In genomic region chr2:74496997-74497776, GRCh38 we compare ENCODE assay signal across 10 cellular contexts. TPM values are rescaled to one million over a fixed set of nuclear protein-coding genes. Genes with fewer than 3 reads are reported as not detected.
DNase-seq lines count a peak whose midpoint lies in the region; ATAC-seq and TF ChIP-seq lines count a peak whose summit lies in the region.
"Had no signal": no experiment of that assay in that cellular context is flagged by ENCODE, and none has a peak within 500 bp of the region (broad histone marks: within the 10 kb centered on the region; RNA-seq: fewer than 3 reads in every experiment).

No MANE protein-coding gene starts in this region.

- H3K36me3 ChIP-seq in CD4-positive, alpha-beta memory T cell (ENCODE audit: insufficient read depth, low read length): peaks cover 22% of the 10 kb centered on the region
- peaks cover 21% of the 10 kb centered on the region for H3K36me3 ChIP-seq in HUES64 (ENCODE audit: insufficient read depth, low read length)

- peaks cover 20% of the 10 kb centered on the region for H3K27me3 ChIP-seq in CD4-positive, alpha-beta memory T cell (ENCODE audit: insufficient read depth, low read length)
- peaks cover 74% of the 10 kb centered on the region for H3K27me3 ChIP-seq in HUES64 (ENCODE audit: insufficient read depth, low read length)

- ATAC-seq in natural killer cell (no peak), GM19397 (IDR thresholded peaks at IDR 0.05; ENCODE audit: unreplicated experiment) (no peak), HG03196 (IDR thresholded peaks at IDR 0.05; ENCODE audit: unreplicated experiment) (no peak)

- no peak for DNase-seq in CD4-positive, alpha-beta memory T cell
- DNase-seq in coronary artery (ENCODE audit: low spot score) (no peak), natural killer cell (no peak), SHP77 treated with DMSO at 0.1 percent for 48 hours (lab: John Stamatoyannopoulos, UW) (no peak), NCI-H82 treated with DMSO at 0.1 percent for 48 hours (lab: John Stamatoyannopoulos, UW; ENCODE audit: unreplicated experiment) (no peak)

- peaks cover 10 to 43% (median 22%) of the 10 kb centered on the region in 4 donors for H3K4me1 Mint-ChIP-seq in CD4-positive, alpha-beta memory T cell
- H3K4me1 Mint-ChIP-seq in natural killer cell: peaks cover 24 to 36% of the 10 kb centered on the region in 2 donors

- peak overlapping the region; percentile 70 to 96 (median 88) for H3K4me3 Mint-ChIP-seq in CD4-positive, alpha-beta memory T cell
- H3K4me3 Mint-ChIP-seq in natural killer cell: peak overlapping the region; percentile 90

- peaks cover 11 to 35% of the 10 kb centered on the region in 2 donors for H3K27me3 Mint-ChIP-seq in CD4-positive, alpha-beta memory T cell
- peaks cover 0 to 8% of the 10 kb centered on the region in 2 donors for H3K27me3 Mint-ChIP-seq in natural killer cell (ENCODE audit: low read depth in 2 of 2)

- H3K9me3 ChIP-seq in CD4-positive, alpha-beta memory T cell (ENCODE audit: control insufficient read depth in 1 of 2, low read length in 2 of 2): no peaks in the 10 kb centered on the region
- H3K9me3 ChIP-seq in HUES64 (ENCODE audit: insufficient read depth, low read depth, low read length): no peaks in the 10 kb centered on the region

- no peaks in the 10 kb centered on the region for H3K9me3 Mint-ChIP-seq in CD4-positive, alpha-beta memory T cell
- no peaks in the 10 kb centered on the region for H3K9me3 Mint-ChIP-seq in natural killer cell

- H3K36me3 Mint-ChIP-seq in CD4-positive, alpha-beta memory T cell: peaks cover 14 to 20% of the 10 kb centered on the region in 2 donors
- H3K36me3 Mint-ChIP-seq in natural killer cell: no peaks in the 10 kb centered on the region

- H3K4me1 ChIP-seq in CD4-positive, alpha-beta memory T cell (ENCODE audit: insufficient read depth, low read length): peaks cover 21% of the 10 kb centered on the region
- H3K4me1 ChIP-seq in HUES64 (ENCODE audit: insufficient read depth, low read length): peaks cover 15% of the 10 kb centered on the region

- intact Hi-C loops in CD4-positive, alpha-beta memory T cell (cut with micrococcal nuclease): no loop called here
- intact Hi-C loops in natural killer cell (cut with micrococcal nuclease): no loop called here

- peak overlapping the region in 1 of 2 donors; percentile 52 for H3K4me3 ChIP-seq in CD4-positive, alpha-beta memory T cell (ENCODE audit: low read length in 2 of 2)
- H3K4me3 ChIP-seq in HUES64 (ENCODE audit: low read length) (peak overlapping the region; percentile 46), coronary artery (peak overlapping the region; percentile 65)

- peak overlapping the region in 1 of 7 donors; percentile 31 for H3K27ac Mint-ChIP-seq in CD4-positive, alpha-beta memory T cell
- peak overlapping the region; percentile 30 to 81 for H3K27ac Mint-ChIP-seq in natural killer cell

- WGBS in HUES64: 73% methylated on average over 19 of the region's 19 CpGs

- POLR2A ChIA-PET in CD4-positive, alpha-beta memory T cell (lab: Charles Lee; ENCODE audit: partially characterized antibody): interaction anchor here (0.6 to 8.0 kb wide), 10 partner anchors 9 to 505 kb away, joined by 3 to 28 read pairs (median 4); partner anchors contain the start of genes CCDC142, MRPL53, PCGF1 and TTC31

- H3K27ac ChIP-seq in CD4-positive, alpha-beta memory T cell (ENCODE audit: low read depth, low read length): no peak overlapping the region
- H3K27ac ChIP-seq in HUES64 (ENCODE audit: low read depth, low read length): no peak overlapping the region
- no peak overlapping the region for H3K27ac ChIP-seq in coronary artery
- H3K27ac ChIP-seq: cardiac muscle cell, KMS-11 had no signal

- no peak overlapping the region for H3K9ac ChIP-seq in HUES64 (ENCODE audit: low read depth, low read length)
- H3K9ac ChIP-seq: KMS-11 had no signal

- no peak for TF ChIP-seq CTCF in coronary artery (IDR thresholded peaks at IDR 0.05)
- no peak for TF ChIP-seq CTCF in natural killer cell (IDR thresholded peaks at IDR 0.05)

- CTCF ChIA-PET in CD4-positive, alpha-beta memory T cell (lab: Charles Lee; ENCODE audit: partially characterized antibody): interaction anchor here (1.3 to 2.3 kb wide), 2 partner anchors 15 to 91 kb away, joined by 5 to 9 read pairs; partner anchors contain the start of genes CCDC142 and TTC31

RNA-seq across cellular contexts. Expression of gene LBX2, which starts 2.2 kb away (rescaled TPM):
- under 1 TPM in 1 of 2 experiments, not detected in 1; 0.30 TPM for total RNA-seq in CD4-positive, alpha-beta memory T cell
- under 1 TPM in 1 of 2 donors, not detected in 1; 0.23 TPM for polyA plus RNA-seq in CD4-positive, alpha-beta memory T cell
- polyA plus RNA-seq in HUES64 (2013, experiment 1 of 2): not detected
- not detected for polyA plus RNA-seq in HUES64 (2013, experiment 2 of 2)
- total RNA-seq in natural killer cell: 1 to 10 TPM; 1.7 to 1.9 (median 1.8) TPM
- polyA plus RNA-seq: cardiac muscle cell had no signal

RNA-seq across cellular contexts. Expression of gene PCGF1, which starts 10.3 kb away (rescaled TPM):
- 10 to 100 TPM; 31.1 to 42.2 TPM for total RNA-seq in CD4-positive, alpha-beta memory T cell
- 10 to 100 TPM; 10.4 to 16.7 TPM for polyA plus RNA-seq in CD4-positive, alpha-beta memory T cell
- polyA plus RNA-seq in HUES64 (2013, experiment 1 of 2): 12.3 TPM
- 9.4 TPM for polyA plus RNA-seq in HUES64 (2013, experiment 2 of 2)
- total RNA-seq in natural killer cell: 10 to 100 TPM; 22.9 to 35.9 (median 33.2) TPM

RNA-seq across cellular contexts. Expression of gene TTC31, which starts 14.3 kb away (rescaled TPM):
- 10 to 100 TPM; 43.7 to 46.9 TPM for total RNA-seq in CD4-positive, alpha-beta memory T cell
- 10 to 100 TPM; 17.0 to 19.2 TPM for polyA plus RNA-seq in CD4-positive, alpha-beta memory T cell
- polyA plus RNA-seq in HUES64 (2013, experiment 1 of 2): 15.6 TPM
- polyA plus RNA-seq in HUES64 (2013, experiment 2 of 2): 16.2 TPM
- 10 to 100 TPM; 51.3 to 59.7 (median 53.1) TPM for total RNA-seq in natural killer cell

RNA-seq across cellular contexts. Expression of gene CCDC142, which starts 14.4 kb away (rescaled TPM):
- total RNA-seq in CD4-positive, alpha-beta memory T cell: 10 to 100 TPM; 63.9 to 67.6 TPM
- 10 to 100 TPM in 1 of 2 donors, 1 to 10 TPM in 1; 3.6 to 10.2 TPM for polyA plus RNA-seq in CD4-positive, alpha-beta memory T cell
- 7.6 TPM for polyA plus RNA-seq in HUES64 (2013, experiment 1 of 2)
- 4.9 TPM for polyA plus RNA-seq in HUES64 (2013, experiment 2 of 2)
- 10 to 100 TPM; 14.9 to 25.2 (median 15.6) TPM for total RNA-seq in natural killer cell

RNA-seq across cellular contexts. Expression of gene TLX2, which starts 17.1 kb away (rescaled TPM):
- under 1 TPM; 0.52 to 0.53 TPM for total RNA-seq in CD4-positive, alpha-beta memory T cell
- under 1 TPM; 0.14 to 0.33 TPM for polyA plus RNA-seq in CD4-positive, alpha-beta memory T cell
- 0.10 TPM for polyA plus RNA-seq in HUES64 (2013, experiment 1 of 2)
- polyA plus RNA-seq in HUES64 (2013, experiment 2 of 2): 0.13 TPM
- under 1 TPM in 2 of 3 donors, not detected in 1; 0.23 to 0.45 TPM for total RNA-seq in natural killer cell
- polyA plus RNA-seq: cardiac muscle cell had no signal
